Comparison of ENCODE assay signal across 1 cellular context in genomic region chr16:46573834-46574159, GRCh38.
TF ChIP-seq lines count a peak whose summit lies in the region.

No MANE protein-coding gene starts in this region.

TF ChIP-seq in A549, 52 proteins besides CTCF, POLR2A, EP300 and RAD21:
- no peak for TF ChIP-seq HDAC2 (IDR thresholded peaks at IDR 0.05)
- TF ChIP-seq ATOH8 (CRISPR knock-in tag; IDR thresholded peaks at IDR 0.05; ENCODE audit: low read depth): no peak
- no peak for TF ChIP-seq ZNF302 (CRISPR knock-in tag; IDR thresholded peaks at IDR 0.05)
- TF ChIP-seq TFCP2L1 (CRISPR knock-in tag; IDR thresholded peaks at IDR 0.05): no peak
- no peak for TF ChIP-seq MYC (IDR thresholded peaks at IDR 0.05; ENCODE audit: borderline replicate concordance, low read length)
- no peak for TF ChIP-seq MAFK (IDR thresholded peaks at IDR 0.05; ENCODE audit: partially characterized antibody)
- no peak for TF ChIP-seq RARB (CRISPR knock-in tag; IDR thresholded peaks at IDR 0.05)
- no peak for TF ChIP-seq HOXB5 (CRISPR knock-in tag; IDR thresholded peaks at IDR 0.05)
- no peak for TF ChIP-seq RFX5 (IDR thresholded peaks at IDR 0.05)
- no peak for TF ChIP-seq REST (IDR thresholded peaks at IDR 0.05)
- no peak for TF ChIP-seq MAX (IDR thresholded peaks at IDR 0.05)
- no peak for TF ChIP-seq NFE2L2 (conservative IDR thresholded peaks at IDR 0.05; ENCODE audit: low read length)
- no peak for TF ChIP-seq FOSB (CRISPR knock-in tag; IDR thresholded peaks at IDR 0.05)
TF ChIP-seq in A549: peak in this region for 0.
